Comparison of ENCODE assay signal across 14 cellular contexts in the genomic region with DNA sequence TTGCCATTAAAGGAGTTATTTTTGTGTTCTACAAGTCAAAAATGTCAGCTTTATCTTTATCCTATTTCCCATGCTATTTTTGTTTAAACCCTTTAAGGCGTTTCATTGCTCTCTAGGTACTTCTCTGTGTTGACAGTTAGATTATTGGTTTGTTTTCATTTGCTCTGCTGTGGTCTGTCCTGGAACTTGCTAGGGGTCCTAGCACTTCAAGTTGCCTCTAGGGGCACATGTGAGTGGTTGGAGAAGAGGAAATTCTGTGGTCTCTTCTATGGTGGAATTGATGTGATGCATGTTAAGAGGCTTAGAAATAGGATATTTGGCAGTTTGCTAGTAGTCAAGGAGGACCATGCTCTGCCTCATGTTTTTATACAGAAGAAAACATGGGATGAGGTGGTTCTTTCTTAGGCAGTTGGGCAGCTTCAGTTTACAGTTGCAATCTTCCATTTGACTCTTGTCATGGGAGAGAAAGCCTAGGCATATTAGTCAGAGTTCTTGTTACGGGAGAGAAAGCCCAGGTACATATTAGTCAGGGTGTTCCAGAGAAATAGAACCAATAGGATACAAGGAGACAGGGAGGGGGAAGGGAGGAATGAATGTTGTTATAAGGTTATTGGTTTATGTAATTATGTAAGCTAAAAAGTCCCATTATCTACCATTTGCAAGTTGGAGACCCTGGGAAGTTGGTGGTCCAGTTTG.
DNase-seq lines count a peak whose midpoint lies in the region; ATAC-seq and TF ChIP-seq lines count a peak whose summit lies in the region.
"Had no signal": no experiment of that assay in that cellular context is flagged by ENCODE, and none has a peak within 500 bp of the region (broad histone marks: within the 10 kb centered on the region; RNA-seq: fewer than 3 reads in every experiment).

No MANE protein-coding gene starts in this region.

- no peaks in the 10 kb centered on the region for H3K79me2 ChIP-seq in SU-DHL-6 (ENCODE audit: insufficient read depth, low read length)

- peak overlapping the region; percentile 65 for H3K4me2 ChIP-seq in BLaER1
- no peak overlapping the region for H3K4me2 ChIP-seq in SU-DHL-6 (ENCODE audit: low read depth, low read length, poor library complexity, severe bottlenecking)

- POLR2A ChIA-PET in HEK293 (lab: Yijun Ruan, JAX) = no interaction called here

- no peak overlapping the region for H2AFZ ChIP-seq in SU-DHL-6 (ENCODE audit: low read depth, low read length, severe bottlenecking)
- H2AFZ ChIP-seq: GM23248 had no signal

- H3K4me1 ChIP-seq in BLaER1 (peaks cover 28% of the 10 kb centered on the region), HEK293 (ENCODE audit: control insufficient read depth, insufficient read depth, low read length) (peaks cover 5% of the 10 kb centered on the region; the same call in 1 of the 2 replicates)

- TF ChIP-seq CTCF in HEK293 (tag by site-specific recombination; IDR thresholded peaks at IDR 0.05) = 0 out of 2 replicates have a peak, but pooled peaks have one; percentile 11
- peak; percentile 12 for TF ChIP-seq CTCF in SU-DHL-6 (IDR thresholded peaks at IDR 0.05; ENCODE audit: insufficient read depth, low read length, poor library complexity, severe bottlenecking)

- no peak for ATAC-seq in HG03045 (IDR thresholded peaks at IDR 0.05; ENCODE audit: unreplicated experiment)
- ATAC-seq: sciatic nerve had no signal

- H3K4me3 ChIP-seq in BLaER1 (no peak overlapping the region), HEK293 (ENCODE audit: low read depth, low read length) (no peak overlapping the region), SU-DHL-6 (ENCODE audit: insufficient read depth, low read length, poor library complexity, severe bottlenecking) (no peak overlapping the region)
- H3K4me3 ChIP-seq: coronary artery, GM23248 had no signal

- H3K27ac ChIP-seq in BLaER1 (no peak overlapping the region), HEK293 (ENCODE audit: extremely low read depth, low read depth, low read length) (no peak overlapping the region), SU-DHL-6 (ENCODE audit: low read depth, low read length) (no peak overlapping the region), caudate nucleus (ENCODE audit: low read depth, low read length) (no peak overlapping the region)
- H3K27ac ChIP-seq: coronary artery, GM23248 had no signal

- H3K27me3 ChIP-seq in BLaER1 = no peaks in the 10 kb centered on the region
- no peaks in the 10 kb centered on the region for H3K27me3 ChIP-seq in SU-DHL-6 (ENCODE audit: low read length)

- H3K36me3 ChIP-seq in BLaER1 (peaks cover 39% of the 10 kb centered on the region), HEK293 (ENCODE audit: control insufficient read depth in 2 of 2, insufficient read depth in 1 of 2, low read length in 2 of 2) (peaks cover 13 to 14% of the 10 kb centered on the region in 2 experiments), SU-DHL-6 (ENCODE audit: low read length) (peaks cover 6% of the 10 kb centered on the region)

- peaks cover 5% of the 10 kb centered on the region for H3F3A ChIP-seq in SU-DHL-6 (ENCODE audit: insufficient read depth)

- 0 out of 2 replicates have a peak, but pooled peaks cover 5% of the 10 kb centered on the region for H4K20me1 ChIP-seq in BLaER1
- H4K20me1 ChIP-seq in SU-DHL-6 (ENCODE audit: low read depth, low read length) = no peaks in the 10 kb centered on the region

- CTCF ChIA-PET in HEK293 (lab: Yijun Ruan, JAX) = interaction anchor here (0.9 to 1.6 kb wide), 4 partner anchors 14 to 98 kb away, joined by 4 to 7 read pairs (median 6); no protein-coding TSS in a partner anchor

- H3K9me2 ChIP-seq in SU-DHL-6 (replicated peaks; ENCODE audit: insufficient read depth, low read length) = no peaks in the 10 kb centered on the region

- DNase-seq in iPS-NIHi11 (ENCODE audit: low spot score) (peak; percentile 29), NCI-H128 (lab: John Stamatoyannopoulos, UW; ENCODE audit: unreplicated experiment) (no peak), NCI-H187 treated with DMSO at 0.1 percent for 48 hours (lab: John Stamatoyannopoulos, UW) (no peak), caudate nucleus (lab: John Stamatoyannopoulos, UW) (no peak)
- DNase-seq: activated naive CD8-positive, alpha-beta T cell treated with anti-CD3 and anti-CD28 coated beads for 36 hours; GM23248; NCI-H1105 treated with DMSO at 0.1 percent for 48 hours; SIG-M5 had no signal

- H3K9ac ChIP-seq in BLaER1 = no peak overlapping the region
- no peak overlapping the region for H3K9ac ChIP-seq in SU-DHL-6 (ENCODE audit: low read length)
- H3K9ac ChIP-seq: GM23248 had no signal

- H3K9me3 ChIP-seq in BLaER1 = peaks cover 17% of the 10 kb centered on the region
- H3K9me3 ChIP-seq in HEK293 (ENCODE audit: control insufficient read depth, insufficient read depth, low read depth, low read length) = no peaks in the 10 kb centered on the region
- no peaks in the 10 kb centered on the region for H3K9me3 ChIP-seq in SU-DHL-6 (ENCODE audit: insufficient read depth, low read length)

TF ChIP-seq in HEK293, 187 proteins besides CTCF, POLR2A, EP300 and RAD21:
- TF ChIP-seq ZNF157 (tag by site-specific recombination; IDR thresholded peaks at IDR 0.05) (no peak), GLI4 (tag by site-specific recombination; IDR thresholded peaks at IDR 0.05) (no peak), ZNF658 (tag by site-specific recombination; IDR thresholded peaks at IDR 0.05) (no peak), GLIS1 (tag by site-specific recombination; IDR thresholded peaks at IDR 0.05) (peak; percentile 90), SCRT2 (tag by site-specific recombination; IDR thresholded peaks at IDR 0.05) (no peak)
